4 cellular contexts compared by ENCODE assay signal in the genomic region with DNA sequence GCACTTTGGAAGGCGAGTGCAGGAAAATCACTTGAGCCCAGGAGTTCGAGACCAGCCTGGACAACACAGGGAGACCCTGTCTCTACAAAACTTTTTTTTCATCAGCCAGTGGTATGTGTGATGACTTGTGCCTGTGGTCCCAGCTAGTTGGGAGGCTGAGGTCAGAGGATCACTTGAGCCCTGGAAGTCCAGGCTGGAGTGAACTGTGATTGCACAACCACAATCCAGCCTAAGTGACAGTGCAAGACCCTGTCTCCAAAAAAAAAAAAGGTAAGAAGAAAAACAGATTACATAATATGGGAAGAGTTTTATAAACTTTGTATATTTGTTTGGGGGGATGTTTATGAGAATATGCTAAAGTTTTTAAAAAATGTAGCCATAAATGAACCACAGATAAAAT.
TF ChIP-seq lines count a peak whose summit lies in the region.

No MANE protein-coding gene starts in this region.

TF ChIP-seq in HepG2, 621 proteins besides CTCF, POLR2A, EP300 and RAD21 (continues in another document):
- peak; percentile 83 for TF ChIP-seq CEBPG (CRISPR knock-in tag; IDR thresholded peaks at IDR 0.05)
- TF ChIP-seq, protein P1, sequence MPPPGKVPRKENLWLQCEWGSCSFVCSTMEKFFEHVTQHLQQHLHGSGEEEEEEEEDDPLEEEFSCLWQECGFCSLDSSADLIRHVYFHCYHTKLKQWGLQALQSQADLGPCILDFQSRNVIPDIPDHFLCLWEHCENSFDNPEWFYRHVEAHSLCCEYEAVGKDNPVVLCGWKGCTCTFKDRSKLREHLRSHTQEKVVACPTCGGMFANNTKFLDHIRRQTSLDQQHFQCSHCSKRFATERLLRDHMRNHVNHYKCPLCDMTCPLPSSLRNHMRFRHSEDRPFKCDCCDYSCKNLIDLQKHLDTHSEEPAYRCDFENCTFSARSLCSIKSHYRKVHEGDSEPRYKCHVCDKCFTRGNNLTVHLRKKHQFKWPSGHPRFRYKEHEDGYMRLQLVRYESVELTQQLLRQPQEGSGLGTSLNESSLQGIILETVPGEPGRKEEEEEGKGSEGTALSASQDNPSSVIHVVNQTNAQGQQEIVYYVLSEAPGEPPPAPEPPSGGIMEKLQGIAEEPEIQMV (CRISPR knock-in tag; IDR thresholded peaks at IDR 0.05; ENCODE audit: low read depth), result no peak
- no peak for TF ChIP-seq SMAD9 (CRISPR knock-in tag; IDR thresholded peaks at IDR 0.05)
- TF ChIP-seq ZMYM3 (CRISPR knock-in tag; IDR thresholded peaks at IDR 0.05), result peak; percentile 37; the same call in 1 of the 2 replicates
- peak; percentile 46 for TF ChIP-seq RBM22 (optimal IDR thresholded peaks at IDR 0.05; ENCODE audit: low read length)
- TF ChIP-seq ZSCAN22 (CRISPR knock-in tag; IDR thresholded peaks at IDR 0.05), result no peak
- TF ChIP-seq ZNF121 (CRISPR knock-in tag; IDR thresholded peaks at IDR 0.05), result peak; percentile 59; the same call in 1 of the 2 replicates
- TF ChIP-seq POGZ (CRISPR knock-in tag; IDR thresholded peaks at IDR 0.05), result peak; percentile 36; the same call in 1 of the 2 replicates
- TF ChIP-seq, protein P2, sequence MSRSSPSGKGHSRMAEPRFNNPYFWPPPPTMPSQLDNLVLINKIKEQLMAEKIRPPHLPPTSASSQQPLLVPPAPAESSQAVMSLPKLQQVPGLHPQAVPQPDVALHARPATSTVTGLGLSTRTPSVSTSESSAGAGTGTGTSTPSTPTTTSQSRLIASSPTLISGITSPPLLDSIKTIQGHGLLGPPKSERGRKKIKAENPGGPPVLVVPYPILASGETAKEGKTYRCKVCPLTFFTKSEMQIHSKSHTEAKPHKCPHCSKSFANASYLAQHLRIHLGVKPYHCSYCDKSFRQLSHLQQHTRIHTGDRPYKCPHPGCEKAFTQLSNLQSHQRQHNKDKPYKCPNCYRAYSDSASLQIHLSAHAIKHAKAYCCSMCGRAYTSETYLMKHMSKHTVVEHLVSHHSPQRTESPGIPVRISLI (CRISPR knock-in tag; IDR thresholded peaks at IDR 0.05; ENCODE audit: borderline replicate concordance), result peak; percentile 77; the same call in 1 of the 2 replicates
- TF ChIP-seq NAIF1 (CRISPR knock-in tag; IDR thresholded peaks at IDR 0.05; ENCODE audit: borderline replicate concordance), result no peak
- TF ChIP-seq CEBPB (IDR thresholded peaks at IDR 0.05; ENCODE audit: borderline replicate concordance, low read depth, low read length), result peak; percentile 85; the same call in 1 of the 2 replicates
- TF ChIP-seq HNRNPK (IDR thresholded peaks at IDR 0.05; ENCODE audit: low read depth, low read length, poor library complexity, severe bottlenecking), result peak; percentile 1
- TF ChIP-seq KLF6 (CRISPR knock-in tag; IDR thresholded peaks at IDR 0.05), result no peak
- TF ChIP-seq ZMYM4 (CRISPR knock-in tag; IDR thresholded peaks at IDR 0.05), result 0 out of 2 replicates have a peak, but pooled peaks have one; percentile 17
- 0 out of 2 replicates have a peak, but pooled peaks have one; percentile 24 for TF ChIP-seq HNF4A (CRISPR knock-in tag; IDR thresholded peaks at IDR 0.05)

TF ChIP-seq in IMR-90, 13 proteins besides CTCF, POLR2A, EP300 and RAD21:
- TF ChIP-seq CEBPB (IDR thresholded peaks at IDR 0.05; ENCODE audit: low read depth, low read length), result peak; percentile 56
- no peak for TF ChIP-seq BHLHE40 (IDR thresholded peaks at IDR 0.05; ENCODE audit: low read depth, low read length)

TF ChIP-seq in K562, 482 proteins besides CTCF, POLR2A, EP300 and RAD21:
- no peak for TF ChIP-seq MYBL2 (IDR thresholded peaks at IDR 0.05; ENCODE audit: low read depth)
- no peak for TF ChIP-seq MYBL2 (CRISPR knock-in tag; IDR thresholded peaks at IDR 0.05; ENCODE audit: borderline replicate concordance)
- no peak for TF ChIP-seq GABPB1 (CRISPR knock-in tag; IDR thresholded peaks at IDR 0.05)
- TF ChIP-seq GATA2 (CRISPR knock-in tag; IDR thresholded peaks at IDR 0.05), result no peak
- TF ChIP-seq CEBPB (tag; IDR thresholded peaks at IDR 0.05), result peak; percentile 66
- TF ChIP-seq CEBPG (CRISPR knock-in tag; IDR thresholded peaks at IDR 0.05), result no peak
- peak in 1 of 2 experiments; percentile 50; a peak in 1 of 4 replicates for TF ChIP-seq CEBPG (tag; conservative IDR thresholded peaks at IDR 0.05 in 1 of 2, IDR thresholded peaks at IDR 0.05 in 1 of 2)
- no peak for TF ChIP-seq ZNF586 (CRISPR knock-in tag; conservative IDR thresholded peaks at IDR 0.05)

TF ChIP-seq in H1, 55 proteins besides CTCF, POLR2A, EP300 and RAD21:
- peak; percentile 45; the same call in 1 of the 2 replicates for TF ChIP-seq CEBPB (IDR thresholded peaks at IDR 0.05; ENCODE audit: low read depth, low read length)
- no peak for TF ChIP-seq BCL11A (IDR thresholded peaks at IDR 0.05; ENCODE audit: low read depth in 2 of 2, low read length in 2 of 2)
